In the genomic region with DNA sequence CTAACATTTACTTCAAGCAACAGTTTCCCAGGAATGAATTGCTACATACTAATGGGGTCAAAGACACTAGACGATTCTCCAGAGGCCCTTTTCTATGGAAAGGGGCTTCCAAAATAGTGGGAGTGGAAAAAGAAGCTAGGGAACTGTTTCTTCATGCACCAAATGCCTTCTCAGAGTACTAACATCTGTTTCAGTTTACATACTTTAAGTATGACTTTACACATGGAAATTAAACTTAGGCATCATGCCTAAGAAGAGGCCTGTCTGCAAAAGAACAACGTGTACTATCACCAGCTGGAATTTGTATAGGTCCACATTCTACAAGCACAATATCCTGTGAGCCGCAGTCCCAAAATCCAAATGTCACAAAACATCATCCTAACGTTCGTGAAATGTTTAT, we compare ENCODE assay signal across 9 cellular contexts. TPM values are rescaled to one million over a fixed set of nuclear protein-coding genes. Genes with fewer than 3 reads are reported as not detected.
DNase-seq lines count a peak whose midpoint lies in the region; ATAC-seq, FAIRE-seq and TF ChIP-seq lines count a peak whose summit lies in the region.
"Had no signal": no experiment of that assay in that cellular context is flagged by ENCODE, and none has a peak within 500 bp of the region (broad histone marks: within the 10 kb centered on the region; RNA-seq: fewer than 3 reads in every experiment).

No MANE protein-coding gene starts in this region.

- TF ChIP-seq RAD21 in A549 (conservative IDR thresholded peaks at IDR 0.05 in 1 of 2, IDR thresholded peaks at IDR 0.05 in 1 of 2), result no peak

- TF ChIP-seq EP300 in A549 (IDR thresholded peaks at IDR 0.05), result no peak

- peak in 1 of 2 experiments; percentile 11 for DNase-seq in A549 (ENCODE audit: low read depth in 1 of 2, low spot score in 1 of 2)
- peak; percentile 92 for DNase-seq in LHCN-M2 (ENCODE audit: low read depth)
- peak; percentile 98 for DNase-seq in fibroblast of gingiva (ENCODE audit: low read depth)
- no peak for DNase-seq in small intestine
- no peak for DNase-seq in activated gamma-delta T cell (lab: John Stamatoyannopoulos, UW)

- H3K27ac ChIP-seq in A549, result peak overlapping the region; percentile 61 to 66; a peak in 5 of 6 replicates
- H3K27ac ChIP-seq in small intestine (ENCODE audit: low read depth in 1 of 2, low read length in 1 of 2), result no peak overlapping the region
- H3K27ac ChIP-seq: VCaP had no signal

- peak overlapping the region; percentile 66 for H2AFZ ChIP-seq in neuron (ENCODE audit: low read depth, low read length)

- no peak for TF ChIP-seq CTCF in A549 (IDR thresholded peaks at IDR 0.05)

- H3K4me2 ChIP-seq in A549, result peak overlapping the region; percentile 29; the same call in 2 of the 3 replicates

- H3K4me1 ChIP-seq in A549 (peaks cover 38% of the 10 kb centered on the region), neuron (ENCODE audit: insufficient read depth, low read length) (peaks cover 8% of the 10 kb centered on the region), small intestine (ENCODE audit: control insufficient read depth in 2 of 2, insufficient read depth in 1 of 2, low read depth in 1 of 2, low read length in 1 of 2) (no peaks in the 10 kb centered on the region)

- peak in 1 of 2 experiments; percentile 55; a peak in 3 of 6 replicates for ATAC-seq in A549
- no peak for ATAC-seq in GM18907 (IDR thresholded peaks at IDR 0.05; ENCODE audit: unreplicated experiment)
- ATAC-seq in GM18498 (IDR thresholded peaks at IDR 0.05; ENCODE audit: unreplicated experiment), result no peak

- no peak for FAIRE-seq in A549 (lab: Jason Lieb, UNC)
- no peak for FAIRE-seq in small intestine (lab: Jason Lieb, UNC)

- 21% methylated on average over 5 of the region's 5 CpGs for WGBS in A549 (ENCODE audit: missing lambda C conversion rate)
- WGBS in small intestine, 3 donors, result 42 to 52% (median 50%) methylated on average over 5 of the region's 5 CpGs

- TF ChIP-seq POLR2A in A549 (IDR thresholded peaks at IDR 0.05; ENCODE audit: low read length), result no peak

- POLR2A ChIA-PET in A549 (lab: Yijun Ruan, JAX), result no interaction called here

- H3K4me3 ChIP-seq in A549, result no peak overlapping the region
- H3K4me3 ChIP-seq in neuron (ENCODE audit: low read length), result no peak overlapping the region
- no peak overlapping the region for H3K4me3 ChIP-seq in small intestine (ENCODE audit: low read depth in 1 of 2, low read length in 2 of 2)

- H3K36me3 ChIP-seq in neuron (ENCODE audit: insufficient read depth, low read length) (no peaks in the 10 kb centered on the region), small intestine (ENCODE audit: control insufficient read depth in 2 of 2, insufficient read depth in 2 of 2, low read length in 2 of 2) (no peaks in the 10 kb centered on the region)

- H3K9me3 ChIP-seq in A549 (no peaks in the 10 kb centered on the region), neuron (ENCODE audit: low read length) (no peaks in the 10 kb centered on the region), small intestine (ENCODE audit: control insufficient read depth, low read depth) (no peaks in the 10 kb centered on the region)

- CTCF ChIA-PET in A549 (lab: Yijun Ruan, JAX), result interaction anchor here (0.7 to 3.1 kb wide), 19 partner anchors 8 to 1912 kb away, joined by 3 to 43 read pairs (median 6); a partner anchor contains a TSS

- no peaks in the 10 kb centered on the region for H3K27me3 ChIP-seq in neuron (ENCODE audit: insufficient read depth, low read length)
- H3K27me3 ChIP-seq in small intestine (ENCODE audit: control insufficient read depth in 2 of 2, insufficient read depth in 2 of 2, low read length in 2 of 2), result no peaks in the 10 kb centered on the region

TF ChIP-seq in A549, 52 proteins besides CTCF, POLR2A, EP300 and RAD21:
- TF ChIP-seq CHD2 (IDR thresholded peaks at IDR 0.05; ENCODE audit: low read length, partially characterized antibody), result no peak
- TF ChIP-seq, protein P1, sequence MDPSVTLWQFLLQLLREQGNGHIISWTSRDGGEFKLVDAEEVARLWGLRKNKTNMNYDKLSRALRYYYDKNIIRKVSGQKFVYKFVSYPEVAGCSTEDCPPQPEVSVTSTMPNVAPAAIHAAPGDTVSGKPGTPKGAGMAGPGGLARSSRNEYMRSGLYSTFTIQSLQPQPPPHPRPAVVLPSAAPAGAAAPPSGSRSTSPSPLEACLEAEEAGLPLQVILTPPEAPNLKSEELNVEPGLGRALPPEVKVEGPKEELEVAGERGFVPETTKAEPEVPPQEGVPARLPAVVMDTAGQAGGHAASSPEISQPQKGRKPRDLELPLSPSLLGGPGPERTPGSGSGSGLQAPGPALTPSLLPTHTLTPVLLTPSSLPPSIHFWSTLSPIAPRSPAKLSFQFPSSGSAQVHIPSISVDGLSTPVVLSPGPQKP (IDR thresholded peaks at IDR 0.05; ENCODE audit: low read depth, low read length), result no peak
- no peak for TF ChIP-seq NPAS2 (CRISPR knock-in tag; IDR thresholded peaks at IDR 0.05; ENCODE audit: borderline replicate concordance)
- TF ChIP-seq BHLHE40 (IDR thresholded peaks at IDR 0.05; ENCODE audit: low read depth, low read length), result no peak
- TF ChIP-seq ZFP36 (IDR thresholded peaks at IDR 0.05; ENCODE audit: borderline replicate concordance, partially characterized antibody), result no peak
- TF ChIP-seq, protein P2, sequence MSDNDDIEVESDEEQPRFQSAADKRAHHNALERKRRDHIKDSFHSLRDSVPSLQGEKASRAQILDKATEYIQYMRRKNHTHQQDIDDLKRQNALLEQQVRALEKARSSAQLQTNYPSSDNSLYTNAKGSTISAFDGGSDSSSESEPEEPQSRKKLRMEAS (IDR thresholded peaks at IDR 0.05), result 0 out of 2 replicates have a peak, but pooled peaks have one; percentile 20

RNA-seq across cellular contexts. Expression of a gene that starts 29.4 kb away (rescaled TPM):
- 122 and 152 TPM in 2 replicates for polyA plus RNA-seq in A549 (2011; rRNA removed)
- 20.2 and 20.8 TPM in 2 replicates for polyA plus RNA-seq in A549 (2012; cell fraction: cytosol; rRNA removed)
- 16.6 and 23.3 TPM in 2 replicates for polyA plus RNA-seq in A549 (2012; cell fraction: nucleus; rRNA removed)
- polyA plus RNA-seq in A549 (2017; fragmentation: RNase III; extraction: RNeasy Plus Mini Kit Qiagen cat#74134 plus additional on column Dnase treatment), result 53.5 to 65.5 TPM (median 53.6 TPM) in 3 replicates
- polyA minus RNA-seq in A549 (2011; rRNA and poly(A)+ RNA removed), result 61.5 and 124 TPM in 2 replicates
- 56.5 and 64.1 TPM in 2 replicates for total RNA-seq in LHCN-M2 (2014; rRNA removed)
- polyA plus RNA-seq in LHCN-M2 (2012), result 28.1 TPM
- 10 to 100 TPM; 11.6 to 17.4 (median 13.9) TPM for polyA plus RNA-seq in small intestine

Comparison
In these comparisons a context has a peak if more than half of its experiments do, and no peak if none do; other contexts are left out.
1. DNase-seq: peak in LHCN-M2 (single experiment) and fibroblast of gingiva (single experiment); none in small intestine (single experiment) and activated gamma-delta T cell (single experiment).
2. H3K27ac ChIP-seq: peak in A549 (2 of 2); none in small intestine (0 of 2).